ENCODE assay signal across 8 cellular contexts in the genomic region with DNA sequence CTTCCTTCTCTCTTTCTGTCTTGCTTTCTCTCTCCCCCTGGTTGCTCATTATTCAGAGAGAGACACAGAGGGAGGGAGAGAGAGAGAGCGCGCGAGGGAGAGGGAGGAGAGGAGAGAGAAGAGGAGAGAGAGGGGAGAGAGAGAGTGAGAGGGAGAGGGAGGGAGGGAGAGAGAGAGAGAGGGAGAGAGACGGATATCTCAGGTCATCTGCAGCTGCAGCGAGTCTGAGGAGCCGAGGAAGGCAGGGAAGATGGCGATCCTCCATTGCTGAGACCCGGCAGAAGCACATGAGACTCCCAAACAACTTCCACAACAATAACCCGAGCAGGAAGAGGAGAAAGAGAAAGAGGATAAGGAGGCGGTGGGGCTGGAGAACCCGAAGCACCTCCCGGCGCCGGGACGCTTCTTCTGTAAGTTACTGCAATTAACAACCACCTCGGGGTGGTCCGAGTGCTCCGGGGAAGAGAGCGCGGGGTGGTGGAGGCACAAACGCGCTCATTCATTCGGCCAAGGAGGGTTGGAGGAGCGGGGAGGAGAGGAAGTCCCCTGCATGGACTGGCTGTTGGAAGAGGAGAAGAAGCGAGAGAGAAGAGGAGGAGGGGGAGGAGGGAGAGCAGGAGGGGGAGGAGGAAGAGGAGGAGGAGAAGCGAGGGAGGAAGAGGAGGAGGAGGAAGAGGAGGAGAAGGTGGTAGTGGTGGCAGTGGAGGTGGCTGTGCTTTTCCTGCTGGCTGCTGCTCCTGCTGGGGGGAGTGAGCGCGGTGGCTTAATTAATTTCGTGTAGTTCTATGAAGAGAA. TPM values are rescaled to one million over a fixed set of nuclear protein-coding genes. Genes with fewer than 3 reads are reported as not detected.
DNase-seq lines count a peak whose midpoint lies in the region; ATAC-seq and TF ChIP-seq lines count a peak whose summit lies in the region.

A gene with protein sequence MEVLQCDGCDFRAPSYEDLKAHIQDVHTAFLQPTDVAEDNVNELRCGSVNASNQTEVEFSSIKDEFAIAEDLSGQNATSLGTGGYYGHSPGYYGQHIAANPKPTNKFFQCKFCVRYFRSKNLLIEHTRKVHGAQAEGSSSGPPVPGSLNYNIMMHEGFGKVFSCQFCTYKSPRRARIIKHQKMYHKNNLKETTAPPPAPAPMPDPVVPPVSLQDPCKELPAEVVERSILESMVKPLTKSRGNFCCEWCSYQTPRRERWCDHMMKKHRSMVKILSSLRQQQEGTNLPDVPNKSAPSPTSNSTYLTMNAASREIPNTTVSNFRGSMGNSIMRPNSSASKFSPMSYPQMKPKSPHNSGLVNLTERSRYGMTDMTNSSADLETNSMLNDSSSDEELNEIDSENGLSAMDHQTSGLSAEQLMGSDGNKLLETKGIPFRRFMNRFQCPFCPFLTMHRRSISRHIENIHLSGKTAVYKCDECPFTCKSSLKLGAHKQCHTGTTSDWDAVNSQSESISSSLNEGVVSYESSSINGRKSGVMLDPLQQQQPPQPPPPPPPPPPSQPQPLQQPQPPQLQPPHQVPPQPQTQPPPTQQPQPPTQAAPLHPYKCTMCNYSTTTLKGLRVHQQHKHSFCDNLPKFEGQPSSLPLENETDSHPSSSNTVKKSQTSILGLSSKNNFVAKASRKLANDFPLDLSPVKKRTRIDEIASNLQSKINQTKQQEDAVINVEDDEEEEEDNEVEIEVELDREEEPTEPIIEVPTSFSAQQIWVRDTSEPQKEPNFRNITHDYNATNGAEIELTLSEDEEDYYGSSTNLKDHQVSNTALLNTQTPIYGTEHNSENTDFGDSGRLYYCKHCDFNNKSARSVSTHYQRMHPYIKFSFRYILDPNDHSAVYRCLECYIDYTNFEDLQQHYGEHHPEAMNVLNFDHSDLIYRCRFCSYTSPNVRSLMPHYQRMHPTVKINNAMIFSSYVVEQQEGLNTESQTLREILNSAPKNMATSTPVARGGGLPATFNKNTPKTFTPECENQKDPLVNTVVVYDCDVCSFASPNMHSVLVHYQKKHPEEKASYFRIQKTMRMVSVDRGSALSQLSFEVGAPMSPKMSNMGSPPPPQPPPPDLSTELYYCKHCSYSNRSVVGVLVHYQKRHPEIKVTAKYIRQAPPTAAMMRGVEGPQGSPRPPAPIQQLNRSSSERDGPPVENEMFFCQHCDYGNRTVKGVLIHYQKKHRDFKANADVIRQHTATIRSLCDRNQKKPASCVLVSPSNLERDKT (N-terminal part only) (plus strand): TSS at position 221 of the 795 bp plus-strand sequence. CDS start 60,218 bp downstream, outside the sequence.

- peak within 1 kb of the TSS; percentile 92 for H2BK120ac ChIP-seq in trophoblast cell (ENCODE audit: insufficient read depth, low read length, poor library complexity)

- peak within 1 kb of the TSS; percentile 81 for H3K18ac ChIP-seq in trophoblast cell (ENCODE audit: low read length)

- peaks cover 50% of the 10 kb centered on the region for H3K79me1 ChIP-seq in trophoblast cell (ENCODE audit: low read length)

- peak within 1 kb of the TSS; percentile 79 for H3K27ac ChIP-seq in angular gyrus (ENCODE audit: low read depth, low read length)
- H3K27ac ChIP-seq in left ventricle myocardium inferior (replicated peaks), result peak within 1 kb of the TSS; percentile 89
- peak within 1 kb of the TSS; percentile 84 for H3K27ac ChIP-seq in trophoblast cell (ENCODE audit: low read depth, low read length)

- no CpG with 5 or more reads among the region's 29 CpGs for WGBS in trophoblast cell (ENCODE audit: extremely low coverage, insufficient coverage, insufficient read length)

- peak within 1 kb of the TSS; percentile 72 for H3K4me2 ChIP-seq in trophoblast cell (ENCODE audit: low read length)

- DNase-seq in NCI-H146 (lab: John Stamatoyannopoulos, UW), result peak; percentile 38
- DNase-seq in NCI-H146 treated with DMSO at 0.1 percent for 48 hours (lab: John Stamatoyannopoulos, UW; ENCODE audit: unreplicated experiment), result no peak
- DNase-seq in NCI-H2227 (lab: John Stamatoyannopoulos, UW; ENCODE audit: unreplicated experiment), result peak; percentile 55
- peak; percentile 35 for DNase-seq in left ventricle myocardium inferior
- peak in 1 of 2 donors; percentile 74 for DNase-seq in trophoblast cell

- no peaks in the 10 kb centered on the region for H3K27me3 ChIP-seq in left ventricle myocardium inferior (ENCODE audit: low read depth)
- H3K27me3 ChIP-seq in trophoblast cell (ENCODE audit: insufficient read depth, low read length), result no peaks in the 10 kb centered on the region

- peak within 1 kb of the TSS; percentile 43 for H2AFZ ChIP-seq in trophoblast cell (ENCODE audit: insufficient read depth, low read length, poor library complexity)

- ATAC-seq in GM19467 (IDR thresholded peaks at IDR 0.05; ENCODE audit: unreplicated experiment) (no peak), GM18861 (IDR thresholded peaks at IDR 0.05; ENCODE audit: unreplicated experiment) (no peak)

- H3K79me2 ChIP-seq in trophoblast cell (ENCODE audit: control insufficient read depth, insufficient read depth, low read length, poor library complexity), result peaks cover 43% of the 10 kb centered on the region

- peak within 1 kb of the TSS; percentile 91 for H3K9ac ChIP-seq in trophoblast cell (ENCODE audit: low read length)

- H3K23ac ChIP-seq in trophoblast cell (ENCODE audit: low read length), result no peak within 1 kb of the TSS

- H3K36me3 ChIP-seq in left ventricle myocardium inferior, result no peaks in the 10 kb centered on the region
- H3K36me3 ChIP-seq in trophoblast cell (ENCODE audit: control insufficient read depth in 1 of 2, insufficient read depth in 2 of 2, low read length in 2 of 2), result no peaks in the 10 kb centered on the region

- TF ChIP-seq CTCF in left ventricle myocardium inferior (IDR thresholded peaks at IDR 0.05; ENCODE audit: borderline replicate concordance), result no peak

- peak within 1 kb of the TSS; percentile 60 for H2AK5ac ChIP-seq in trophoblast cell (ENCODE audit: low read length)

- peak within 1 kb of the TSS; percentile 37 for H2BK12ac ChIP-seq in trophoblast cell (ENCODE audit: low read length)

- peak within 1 kb of the TSS; percentile 93 for H2BK5ac ChIP-seq in trophoblast cell (ENCODE audit: low read depth, low read length, poor library complexity)

- H4K91ac ChIP-seq in trophoblast cell (ENCODE audit: low read depth, low read length), result peak within 1 kb of the TSS; percentile 90

- peak within 1 kb of the TSS; percentile 98 for H3K4ac ChIP-seq in trophoblast cell (ENCODE audit: low read depth, low read length)

- H3K9me3 ChIP-seq in left ventricle myocardium inferior (replicated peaks) (no peaks in the 10 kb centered on the region), trophoblast cell (ENCODE audit: insufficient read depth, low read depth, low read length) (no peaks in the 10 kb centered on the region)

- H3K4me3 ChIP-seq in left ventricle myocardium inferior, result peak within 1 kb of the TSS; percentile 83
- H3K4me3 ChIP-seq in trophoblast cell (ENCODE audit: low read depth, low read length), result peak within 1 kb of the TSS; percentile 89

- peak within 1 kb of the TSS; percentile 43 for H4K8ac ChIP-seq in trophoblast cell (ENCODE audit: low read depth, low read length)

- peak within 1 kb of the TSS; percentile 87 for H3K14ac ChIP-seq in trophoblast cell (ENCODE audit: low read length)

- intact Hi-C loops in left ventricle myocardium inferior (cut with micrococcal nuclease), result loop anchor here (10.0 kb wide), 1 partner anchor 112 kb away; no protein-coding TSS in a partner anchor

- peak within 1 kb of the TSS; percentile 65 for H4K12ac ChIP-seq in trophoblast cell (ENCODE audit: low read depth, low read length)

- peaks cover 72% of the 10 kb centered on the region for H3K4me1 ChIP-seq in left ventricle myocardium inferior
- H3K4me1 ChIP-seq in trophoblast cell (ENCODE audit: control insufficient read depth in 1 of 2, insufficient read depth in 2 of 2, low read length in 2 of 2), result no peaks in the 10 kb centered on the region

RNA-seq across cellular contexts. Expression of the gene that starts here (rescaled TPM):
- total RNA-seq in left ventricle myocardium inferior, result 29.2 TPM
- 20.2 and 22.5 TPM in 2 replicates for polyA plus RNA-seq in trophoblast cell (2013)
